ENCODE assay signal across 9 cellular contexts in genomic region chr12:49967777-49968250, GRCh38. TPM values are rescaled to one million over a fixed set of nuclear protein-coding genes. Genes with fewer than 3 reads are reported as not detected.
DNase-seq lines count a peak whose midpoint lies in the region; ATAC-seq and TF ChIP-seq lines count a peak whose summit lies in the region.
"Had no signal": no experiment of that assay in that cellular context is flagged by ENCODE, and none has a peak within 500 bp of the region (broad histone marks: within the 10 kb centered on the region; RNA-seq: fewer than 3 reads in every experiment).

No MANE protein-coding gene starts in this region.

- no peak for DNase-seq in DND-41
- no peak for DNase-seq in osteocyte (ENCODE audit: extremely low spot score, unreplicated experiment)
- no peak for DNase-seq in germinal center (ENCODE audit: low spot score)
- no peak for DNase-seq in NK-92 (lab: John Stamatoyannopoulos, UW; ENCODE audit: unreplicated experiment)
- DNase-seq in T-helper 9 cell, result no peak

- no peak overlapping the region for H3K27ac ChIP-seq in DND-41 (ENCODE audit: low read length)
- H3K27ac ChIP-seq in HUES64 (ENCODE audit: low read depth, low read length), result no peak overlapping the region

- H3K4me3 ChIP-seq in DND-41 (ENCODE audit: low read depth in 1 of 2, low read length in 2 of 2), result peak overlapping the region in 1 of 2 experiments; percentile 48; a peak in 2 of 4 replicates
- H3K4me3 ChIP-seq in HUES64 (ENCODE audit: low read length), result peak overlapping the region; percentile 51

- H3K9me3 ChIP-seq in DND-41 (ENCODE audit: insufficient read depth, low read length, severe bottlenecking) (no peaks in the 10 kb centered on the region), HUES64 (ENCODE audit: insufficient read depth, low read depth, low read length) (no peaks in the 10 kb centered on the region)

- peaks cover 10% of the 10 kb centered on the region for H4K20me1 ChIP-seq in DND-41 (ENCODE audit: insufficient read depth, low read length)

- H2AFZ ChIP-seq in DND-41 (ENCODE audit: low read depth, low read length), result peak overlapping the region; percentile 70

- intact Hi-C loops in dendritic cell treated with granulocyte-macrophage colony-stimulating factor and Interleukin-4, amounts not matched to agents 40 ng/mL and 50 ng/mL, for 4 days (cut with micrococcal nuclease), result loop anchor here (1.0 to 5.0 kb wide), 4 partner anchors 69 to 207 kb away; no protein-coding TSS in a partner anchor

- no peak for TF ChIP-seq CTCF in DND-41 (IDR thresholded peaks at IDR 0.05; ENCODE audit: borderline replicate concordance, extremely low read depth, low read length, poor library complexity, severe bottlenecking)
- no peak for TF ChIP-seq CTCF in osteocyte (IDR thresholded peaks at IDR 0.05)

- H3K4me2 ChIP-seq in DND-41 (ENCODE audit: insufficient read depth, low read length), result peak overlapping the region; percentile 65

- ATAC-seq in DND-41 (ENCODE audit: insufficient read depth, low read depth), result no peak
- no peak for ATAC-seq in HG02885 (IDR thresholded peaks at IDR 0.05; ENCODE audit: poor library complexity, unreplicated experiment)

- peaks cover 5% of the 10 kb centered on the region for H3K4me1 Mint-ChIP-seq in dendritic cell treated with granulocyte-macrophage colony-stimulating factor and Interleukin-4, amounts not matched to agents 40 ng/mL and 50 ng/mL, for 4 days (ENCODE audit: low read depth)
- H3K4me1 Mint-ChIP-seq in osteocyte (ENCODE audit: unreplicated experiment), result peaks cover 16% of the 10 kb centered on the region

- H3K4me1 ChIP-seq in DND-41 (ENCODE audit: insufficient read depth, low read length), result peaks cover 14% of the 10 kb centered on the region
- peaks cover 7% of the 10 kb centered on the region for H3K4me1 ChIP-seq in HUES64 (ENCODE audit: insufficient read depth, low read length)

- H3K9me3 Mint-ChIP-seq in dendritic cell treated with granulocyte-macrophage colony-stimulating factor and Interleukin-4, amounts not matched to agents 40 ng/mL and 50 ng/mL, for 4 days, result no peaks in the 10 kb centered on the region
- H3K9me3 Mint-ChIP-seq in osteocyte (ENCODE audit: unreplicated experiment), result no peaks in the 10 kb centered on the region
- H3K9me3 Mint-ChIP-seq: IgD-negative memory B cell had no signal

- H3K36me3 ChIP-seq in DND-41 (ENCODE audit: insufficient read depth, low read length), result no peaks in the 10 kb centered on the region
- H3K36me3 ChIP-seq in HUES64 (ENCODE audit: insufficient read depth, low read length), result no peaks in the 10 kb centered on the region

- 47% methylated on average over 15 of the region's 15 CpGs for WGBS in HUES64

- H3K9ac ChIP-seq in DND-41 (ENCODE audit: low read depth, low read length) (peak overlapping the region; percentile 32; the same call in 1 of the 2 replicates), HUES64 (ENCODE audit: low read depth, low read length) (no peak overlapping the region)

- peak overlapping the region; percentile 58 for H3K4me3 Mint-ChIP-seq in dendritic cell treated with granulocyte-macrophage colony-stimulating factor and Interleukin-4, amounts not matched to agents 40 ng/mL and 50 ng/mL, for 4 days
- peak overlapping the region; percentile 56 for H3K4me3 Mint-ChIP-seq in osteocyte (ENCODE audit: unreplicated experiment)

- H3K79me2 ChIP-seq in DND-41 (ENCODE audit: insufficient read depth, low read length), result no peaks in the 10 kb centered on the region

- H3K36me3 Mint-ChIP-seq in dendritic cell treated with granulocyte-macrophage colony-stimulating factor and Interleukin-4, amounts not matched to agents 40 ng/mL and 50 ng/mL, for 4 days (ENCODE audit: low read depth), result no peaks in the 10 kb centered on the region
- H3K36me3 Mint-ChIP-seq in osteocyte (ENCODE audit: unreplicated experiment), result no peaks in the 10 kb centered on the region
- H3K36me3 Mint-ChIP-seq: IgD-negative memory B cell had no signal

- H3K27ac Mint-ChIP-seq in dendritic cell treated with granulocyte-macrophage colony-stimulating factor and Interleukin-4, amounts not matched to agents 40 ng/mL and 50 ng/mL, for 4 days, result no peak overlapping the region
- no peak overlapping the region for H3K27ac Mint-ChIP-seq in osteocyte (ENCODE audit: unreplicated experiment)
- H3K27ac Mint-ChIP-seq: IgD-negative memory B cell had no signal

- H3K27me3 ChIP-seq in DND-41 (ENCODE audit: insufficient read depth, low read length, poor library complexity), result peaks cover 43% of the 10 kb centered on the region
- peaks cover 59% of the 10 kb centered on the region for H3K27me3 ChIP-seq in HUES64 (ENCODE audit: insufficient read depth, low read length)

- peaks cover 52% of the 10 kb centered on the region for H3K27me3 Mint-ChIP-seq in dendritic cell treated with granulocyte-macrophage colony-stimulating factor and Interleukin-4, amounts not matched to agents 40 ng/mL and 50 ng/mL, for 4 days
- H3K27me3 Mint-ChIP-seq in osteocyte (ENCODE audit: unreplicated experiment), result peaks cover 10% of the 10 kb centered on the region

RNA-seq across cellular contexts. Expression of gene AQP6, which starts 4.9 kb away (rescaled TPM):
- not detected for polyA plus RNA-seq in HUES64 (2013, experiment 1 of 2)
- not detected for polyA plus RNA-seq in HUES64 (2013, experiment 2 of 2)
- total RNA-seq in osteocyte, result not detected in 2 replicates
- polyA plus RNA-seq: IgD-negative memory B cell had no signal

RNA-seq across cellular contexts. Expression of gene AQP5, which starts 6.1 kb away (rescaled TPM):
- polyA plus RNA-seq in HUES64 (2013, experiment 1 of 2), result 1.7 TPM
- 1.5 TPM for polyA plus RNA-seq in HUES64 (2013, experiment 2 of 2)
- 0.24 and 0.46 TPM in 2 replicates for total RNA-seq in osteocyte
- polyA plus RNA-seq: IgD-negative memory B cell had no signal

RNA-seq across cellular contexts. Expression of gene AQP2, which starts 17.3 kb away (rescaled TPM):
- not detected for polyA plus RNA-seq in HUES64 (2013, experiment 1 of 2)
- not detected for polyA plus RNA-seq in HUES64 (2013, experiment 2 of 2)
- total RNA-seq in osteocyte, result not detected in 2 replicates
- polyA plus RNA-seq: IgD-negative memory B cell had no signal

RNA-seq across cellular contexts. Expression of gene RACGAP1, which starts 57.5 kb away (rescaled TPM):
- 33.0 TPM for polyA plus RNA-seq in HUES64 (2013, experiment 1 of 2)
- polyA plus RNA-seq in HUES64 (2013, experiment 2 of 2), result 43.9 TPM
- total RNA-seq in osteocyte, result 25.9 and 28.3 TPM in 2 replicates
